Comparison of ENCODE assay signal across 19 cellular contexts in genomic region chr7:18654709-18655108, GRCh38.
"Had no signal": no experiment of that assay in that cellular context is flagged by ENCODE, and none has a peak within 500 bp of the region (broad histone marks: within the 10 kb centered on the region; RNA-seq: fewer than 3 reads in every experiment).

No MANE protein-coding gene starts in this region.

- H3K4me3 Mint-ChIP-seq: naive thymus-derived CD4-positive, alpha-beta T cell; stimulated activated naive B cell treated with anti-CD40 and anti-IgM and Interleukin-4, amounts not matched to agents 10 μg/mL and 1 μg/mL and 100 μg/mL, for 72 hours; stimulated activated naive CD8-positive, alpha-beta T cell treated with anti-CD3 and anti-CD28 coated beads, Interleukin-15, amount 100 ng/mL, for 72 hours had no signal

- H3K27ac ChIP-seq: esophagus muscularis mucosa, gastroesophageal sphincter, neutrophil, sigmoid colon, testis, transverse colon had no signal

- DNase-seq: effector memory CD4-positive, alpha-beta T cell; foreskin fibroblast; left colon; left ventricle myocardium superior; mesendoderm; naive thymus-derived CD4-positive, alpha-beta T cell; sigmoid colon; stimulated activated CD4-positive, alpha-beta T cell treated with anti-CD3 and anti-CD28 coated beads, Interleukin-2, amount 100 ng/mL, for 24 hours; stimulated activated CD4-positive, alpha-beta T cell treated with anti-CD3 and anti-CD28 coated beads, Interleukin-4, amount 100 ng/mL, for 4 hours; stimulated activated naive B cell treated with anti-CD40 and anti-IgM and Interleukin-4, amounts not matched to agents 10 μg/mL and 1 μg/mL and 100 μg/mL, for 72 hours; stimulated activated naive CD8-positive, alpha-beta T cell treated with anti-CD3 and anti-CD28 coated beads, Interleukin-15, amount 100 ng/mL, for 72 hours; testis; transverse colon had no signal

- H3K27ac Mint-ChIP-seq: naive thymus-derived CD4-positive, alpha-beta T cell; stimulated activated naive B cell treated with anti-CD40 and anti-IgM and Interleukin-4, amounts not matched to agents 10 μg/mL and 1 μg/mL and 100 μg/mL, for 72 hours; stimulated activated naive CD8-positive, alpha-beta T cell treated with anti-CD3 and anti-CD28 coated beads, Interleukin-15, amount 100 ng/mL, for 72 hours had no signal

- H3K4me1 ChIP-seq: esophagus muscularis mucosa, gastroesophageal sphincter, testis, transverse colon had no signal

- H3K9me3 Mint-ChIP-seq: stimulated activated naive B cell treated with anti-CD40 and anti-IgM and Interleukin-4, amounts not matched to agents 10 μg/mL and 1 μg/mL and 100 μg/mL, for 72 hours; stimulated activated naive CD8-positive, alpha-beta T cell treated with anti-CD3 and anti-CD28 coated beads, Interleukin-15, amount 100 ng/mL, for 72 hours had no signal

- H3K9me3 ChIP-seq: esophagus muscularis mucosa, gastroesophageal sphincter, neutrophil, sigmoid colon, testis, transverse colon had no signal

- FAIRE-seq: endometrium had no signal

- H3K4me3 ChIP-seq: esophagus muscularis mucosa, gastroesophageal sphincter, lung, sigmoid colon, skin epidermis, testis, transverse colon had no signal

- H3K27me3 Mint-ChIP-seq: naive thymus-derived CD4-positive, alpha-beta T cell; stimulated activated naive B cell treated with anti-CD40 and anti-IgM and Interleukin-4, amounts not matched to agents 10 μg/mL and 1 μg/mL and 100 μg/mL, for 72 hours; stimulated activated naive CD8-positive, alpha-beta T cell treated with anti-CD3 and anti-CD28 coated beads, Interleukin-15, amount 100 ng/mL, for 72 hours had no signal

- ATAC-seq: gastroesophageal sphincter; left colon; left ventricle myocardium superior; naive thymus-derived CD4-positive, alpha-beta T cell; stimulated activated naive B cell treated with anti-CD40 and anti-IgM and Interleukin-4, amounts not matched to agents 10 μg/mL and 1 μg/mL and 100 μg/mL, for 72 hours; stimulated activated naive CD8-positive, alpha-beta T cell treated with anti-CD3 and anti-CD28 coated beads, Interleukin-15, amount 100 ng/mL, for 72 hours had no signal

- H3K36me3 ChIP-seq: neutrophil, sigmoid colon, transverse colon had no signal

- H3K4me1 Mint-ChIP-seq: stimulated activated naive CD8-positive, alpha-beta T cell treated with anti-CD3 and anti-CD28 coated beads, Interleukin-15, amount 100 ng/mL, for 72 hours had no signal

- H3K36me3 Mint-ChIP-seq: naive thymus-derived CD4-positive, alpha-beta T cell had no signal

- H3K27me3 ChIP-seq: esophagus muscularis mucosa, gastroesophageal sphincter, neutrophil, sigmoid colon, testis, transverse colon had no signal
